ENCODE assay signal across 8 cellular contexts in genomic region chr16:53209489-53209888, GRCh38.
DNase-seq lines count a peak whose midpoint lies in the region; ATAC-seq, FAIRE-seq and TF ChIP-seq lines count a peak whose summit lies in the region.

No MANE protein-coding gene starts in this region.

- TF ChIP-seq CTCF in Caco-2 (IDR thresholded peaks at IDR 0.05; ENCODE audit: insufficient read depth in 1 of 2, low read depth in 1 of 2, low read length in 1 of 2, severe bottlenecking in 1 of 2, unreplicated experiment in 1 of 2) (no peak), Loucy (conservative IDR thresholded peaks at IDR 0.05; ENCODE audit: low read length) (no peak), endothelial cell (IDR thresholded peaks at IDR 0.05; ENCODE audit: unreplicated experiment) (no peak), osteocyte (IDR thresholded peaks at IDR 0.05) (no peak)

- H2AFZ ChIP-seq in Loucy (ENCODE audit: low read length), result no peak overlapping the region

- H3K9ac ChIP-seq in Loucy (ENCODE audit: low read depth, low read length, poor library complexity, severe bottlenecking), result peak overlapping the region; percentile 90

- H3K79me2 ChIP-seq in Loucy (ENCODE audit: insufficient read depth, low read length), result peaks cover 72% of the 10 kb centered on the region

- H3K4me1 Mint-ChIP-seq in Caco-2 (ENCODE audit: low read depth, unreplicated experiment) (peaks cover 14% of the 10 kb centered on the region), endothelial cell (ENCODE audit: unreplicated experiment) (peaks cover 19% of the 10 kb centered on the region), osteocyte (ENCODE audit: unreplicated experiment) (peaks cover 56% of the 10 kb centered on the region)

- H3K27ac Mint-ChIP-seq in Caco-2 (ENCODE audit: unreplicated experiment) (no peak overlapping the region), endothelial cell (ENCODE audit: unreplicated experiment) (peak overlapping the region; percentile 73), osteocyte (ENCODE audit: unreplicated experiment) (peak overlapping the region; percentile 90)

- H3K27me3 ChIP-seq in Caco-2 (replicated peaks; ENCODE audit: control insufficient read depth, insufficient read depth, low read length), result no peaks in the 10 kb centered on the region
- H3K27me3 ChIP-seq in Loucy (ENCODE audit: insufficient read depth, low read length, poor library complexity, severe bottlenecking), result no peaks in the 10 kb centered on the region

- POLR2A ChIA-PET in Caco-2 (lab: Charles Lee), result no interaction called here

- H3K4me1 ChIP-seq in Caco-2 (no peaks in the 10 kb centered on the region; the same call in 1 of the 2 replicates), Loucy (ENCODE audit: insufficient read depth, low read length, poor library complexity, severe bottlenecking) (peaks cover 50% of the 10 kb centered on the region)

- intact Hi-C loops in Caco-2 (cut with micrococcal nuclease; ENCODE audit: unreplicated experiment), result loop anchor here (5.0 kb wide), 1 partner anchor 47 kb away; no protein-coding TSS in a partner anchor

- H3K36me3 ChIP-seq in Caco-2 (ENCODE audit: control insufficient read depth, insufficient read depth, low read length), result no peaks in the 10 kb centered on the region
- no peaks in the 10 kb centered on the region for H3K36me3 ChIP-seq in Loucy (ENCODE audit: insufficient read depth, low read length)

- BruUV-seq in Caco-2 (replicated peaks; lab: Mats Ljungman, UMichigan), result no TSS peak

- DNase-seq in Caco-2 (no peak), endothelial cell (ENCODE audit: low spot score) (no peak), osteocyte (ENCODE audit: extremely low spot score, unreplicated experiment) (no peak), HTR-8/SVneo (ENCODE audit: insufficient read length, low spot score) (no peak)
- DNase-seq in central memory CD4-positive, alpha-beta T cell, result no peak

- CTCF ChIA-PET in Caco-2 (lab: Charles Lee), result no interaction called here

- no peaks in the 10 kb centered on the region for H3K9me2 ChIP-seq in Loucy (replicated peaks; ENCODE audit: low read depth, low read length)

- H3K4me3 ChIP-seq in Caco-2 (ENCODE audit: low read depth, low read length) (peak overlapping the region; percentile 43), Loucy (ENCODE audit: low read length, poor library complexity, severe bottlenecking) (peak overlapping the region; percentile 79)

- H3K9me3 Mint-ChIP-seq in Caco-2 (ENCODE audit: unreplicated experiment), result no peaks in the 10 kb centered on the region
- H3K9me3 Mint-ChIP-seq in endothelial cell (ENCODE audit: unreplicated experiment), result no peaks in the 10 kb centered on the region
- H3K9me3 Mint-ChIP-seq in osteocyte (ENCODE audit: unreplicated experiment), result no peaks in the 10 kb centered on the region

- FAIRE-seq in HTR-8/SVneo (lab: Jason Lieb, UNC), result no peak

- 0 out of 2 replicates have a peak, but pooled peaks cover 2% of the 10 kb centered on the region for H3F3A ChIP-seq in Loucy (ENCODE audit: low read depth)

- peak overlapping the region; percentile 78 for H3K4me2 ChIP-seq in Loucy (ENCODE audit: low read depth, low read length, poor library complexity, severe bottlenecking)

- ATAC-seq in GM19452 (IDR thresholded peaks at IDR 0.05; ENCODE audit: unreplicated experiment) (no peak), GM21390 (IDR thresholded peaks at IDR 0.05; ENCODE audit: unreplicated experiment) (no peak)

- H3K27me3 Mint-ChIP-seq in Caco-2 (ENCODE audit: insufficient read depth, unreplicated experiment) (no peaks in the 10 kb centered on the region), endothelial cell (ENCODE audit: unreplicated experiment) (no peaks in the 10 kb centered on the region), osteocyte (ENCODE audit: unreplicated experiment) (no peaks in the 10 kb centered on the region)

- H4K20me1 ChIP-seq in Loucy (ENCODE audit: insufficient read depth, low read length, poor library complexity, severe bottlenecking), result peaks cover 49% of the 10 kb centered on the region

- H3K4me3 Mint-ChIP-seq in Caco-2 (ENCODE audit: unreplicated experiment) (peak overlapping the region; percentile 60), endothelial cell (ENCODE audit: unreplicated experiment) (peak overlapping the region; percentile 88), osteocyte (ENCODE audit: unreplicated experiment) (peak overlapping the region; percentile 84)

- H3K36me3 Mint-ChIP-seq in Caco-2 (ENCODE audit: insufficient read depth, unreplicated experiment) (peaks cover 25% of the 10 kb centered on the region), endothelial cell (ENCODE audit: low read depth, unreplicated experiment) (peaks cover 4% of the 10 kb centered on the region), osteocyte (ENCODE audit: unreplicated experiment) (peaks cover 10% of the 10 kb centered on the region)

- H3K9me3 ChIP-seq in Caco-2 (no peaks in the 10 kb centered on the region), Loucy (ENCODE audit: insufficient read depth, low read depth, low read length) (no peaks in the 10 kb centered on the region)
